ENCODE assay signal across 24 cellular contexts in the genomic region with DNA sequence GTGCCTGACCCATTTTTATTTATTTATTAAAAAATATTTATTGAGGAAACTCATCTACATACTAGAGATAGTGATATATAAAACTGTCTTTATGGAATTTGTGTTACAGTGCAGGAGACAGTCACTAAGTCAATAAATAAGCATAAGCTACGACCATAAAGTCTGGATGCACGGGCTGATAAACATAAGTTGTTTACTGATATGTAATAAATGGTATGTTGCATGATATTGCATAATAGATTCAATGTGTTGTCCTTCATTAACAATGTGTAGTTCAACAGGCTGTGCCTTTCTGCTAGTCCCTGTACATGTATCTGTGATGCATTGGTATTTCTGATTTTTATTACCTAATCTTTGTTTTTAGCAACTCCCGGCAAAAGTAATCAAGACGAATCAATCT.
"Had no signal": no experiment of that assay in that cellular context is flagged by ENCODE, and none has a peak within 500 bp of the region (broad histone marks: within the 10 kb centered on the region; RNA-seq: fewer than 3 reads in every experiment).

No MANE protein-coding gene starts in this region.

- H3K27ac ChIP-seq: coronary artery, dorsolateral prefrontal cortex, esophagus muscularis mucosa, gastrocnemius medialis, heart right ventricle, left lung, lower lobe of right lung had no signal

- ATAC-seq: gastrocnemius medialis, heart right ventricle, left cardiac atrium, left lung, left ventricle myocardium superior, lower lobe of right lung, mucosa of descending colon had no signal

- H3K9me3 ChIP-seq: esophagus muscularis mucosa, gastrocnemius medialis, heart right ventricle, left lung, lower lobe of right lung, mucosa of descending colon had no signal

- H3K4me3 ChIP-seq: coronary artery, dorsolateral prefrontal cortex, esophagus muscularis mucosa, gastrocnemius medialis, heart right ventricle, left lung, lower lobe of right lung, mucosa of descending colon had no signal

- H3K27me3 ChIP-seq: dorsolateral prefrontal cortex, esophagus muscularis mucosa, gastrocnemius medialis, heart right ventricle, left lung had no signal

- FAIRE-seq: colon, endothelial cell of umbilical vein, islet of Langerhans, keratinocyte had no signal

- H3K4me1 ChIP-seq: esophagus muscularis mucosa, gastrocnemius medialis, left lung, lower lobe of right lung had no signal

- DNase-seq: dermis blood vessel endothelial cell; dorsolateral prefrontal cortex; effector CD4-positive, alpha-beta T cell; effector memory CD4-positive, alpha-beta T cell; foreskin fibroblast; foreskin melanocyte; gastrocnemius medialis; glutamatergic neuron; head of caudate nucleus; heart right ventricle; hippocampal formation; left cardiac atrium; left lung; left ventricle myocardium superior; lower lobe of right lung; mesenchymal stem cell; mucosa of descending colon; naive B cell had no signal

- H3K36me3 ChIP-seq: left lung, lower lobe of right lung had no signal
